In genomic region chr19:12417273-12417672, GRCh38 we compare ENCODE assay signal across 1 cellular context. TPM values are rescaled to one million over a fixed set of nuclear protein-coding genes. Genes with fewer than 3 reads are reported as not detected.
"Had no signal": no experiment of that assay in that cellular context is flagged by ENCODE, and none has a peak within 500 bp of the region (broad histone marks: within the 10 kb centered on the region; RNA-seq: fewer than 3 reads in every experiment).

No MANE protein-coding gene starts in this region.

RNA-seq across cellular contexts. Expression of gene ZNF442, which starts 51.8 kb away (rescaled TPM):
- total RNA-seq: NCI-H460 had no signal
